In genomic region chr3:49120096-49120437, GRCh38 we compare ENCODE assay signal across 8 cellular contexts. TPM values are rescaled to one million over a fixed set of nuclear protein-coding genes. Genes with fewer than 3 reads are reported as not detected.
DNase-seq lines count a peak whose midpoint lies in the region; ATAC-seq, FAIRE-seq and TF ChIP-seq lines count a peak whose summit lies in the region.

No MANE protein-coding gene starts in this region.

- POLR2A ChIA-PET in AG04450 (lab: Yijun Ruan, JAX): interaction anchor here (0.5 to 2.2 kb wide), 5 partner anchors 12 to 91 kb away, joined by 4 to 29 read pairs (median 8); partner anchors contain the start of genes IMPDH2, LAMB2 and QRICH1
- POLR2A ChIA-PET in HCT116 (lab: Charles Lee): interaction anchor here (1.0 to 1.3 kb wide), 3 partner anchors 16 to 98 kb away, joined by 3 to 5 read pairs (median 5); partner anchors contain the start of genes IMPDH2, NDUFAF3 and QARS1

- TF ChIP-seq CTCF in AG04450 (IDR thresholded peaks at IDR 0.05; ENCODE audit: low read depth, low read length) (no peak), HCT116 (IDR thresholded peaks at IDR 0.05 in 2 of 3, conservative IDR thresholded peaks at IDR 0.05 in 1 of 3; ENCODE audit: borderline replicate concordance in 1 of 3, insufficient read depth in 1 of 3, low read depth in 2 of 3, low read length in 2 of 3) (no peak), right atrium auricular region (IDR thresholded peaks at IDR 0.05) (no peak)

- no peaks in the 10 kb centered on the region for H3K27me3 Mint-ChIP-seq in activated naive CD4-positive, alpha-beta T cell treated with anti-CD3 and anti-CD28 coated beads, Interleukin-2, amount 10 ng/mL, durations not matched to agents 7 days and 5 days

- TSS peak; percentile 33 for BruUV-seq in HCT116 (replicated peaks; lab: Mats Ljungman, UMichigan)

- peak overlapping the region; percentile 99 for H3K4me2 ChIP-seq in HCT116 (ENCODE audit: low read length)

- H3K36me3 ChIP-seq in HCT116 (ENCODE audit: control insufficient read depth in 1 of 2, insufficient read depth in 2 of 2, low read length in 2 of 2) (peaks cover 34% of the 10 kb centered on the region in 2 experiments), right atrium auricular region (peaks cover 79% of the 10 kb centered on the region), small intestine (ENCODE audit: control insufficient read depth in 2 of 2, insufficient read depth in 2 of 2, low read length in 2 of 2) (peaks cover 11 to 20% of the 10 kb centered on the region in 2 donors)

- peaks cover 21% of the 10 kb centered on the region for H3K79me2 ChIP-seq in HCT116 (ENCODE audit: insufficient read depth, low read length)

- 0 to 2% (median 0%) methylated on average over 4 to 9 of the region's 9 CpGs for WGBS in small intestine, 3 donors

- H3K27me3 ChIP-seq in AG04450 (ENCODE audit: control insufficient read depth, insufficient read depth, low read length) (no peaks in the 10 kb centered on the region), HCT116 (ENCODE audit: insufficient read depth, low read length) (no peaks in the 10 kb centered on the region), right atrium auricular region (no peaks in the 10 kb centered on the region), small intestine (ENCODE audit: control insufficient read depth in 2 of 2, insufficient read depth in 2 of 2, low read length in 2 of 2) (no peaks in the 10 kb centered on the region)

- CTCF ChIA-PET in AG04450 (lab: Charles Lee) (no interaction called here), HCT116 (lab: Charles Lee) (no interaction called here)
- CTCF ChIA-PET in activated naive CD4-positive, alpha-beta T cell treated with anti-CD3 and anti-CD28 coated beads, Interleukin-2, amount 10 ng/mL, durations not matched to agents 7 days and 5 days (lab: Charles Lee): interaction anchor here (1.1 to 1.4 kb wide), 2 partner anchors 98 to 132 kb away, joined by 3 to 4 read pairs; partner anchors contain the start of gene NDUFAF3

- H3K27ac Mint-ChIP-seq in activated naive CD4-positive, alpha-beta T cell treated with anti-CD3 and anti-CD28 coated beads, Interleukin-2, amount 10 ng/mL, durations not matched to agents 7 days and 5 days: peak overlapping the region; percentile 92

- H3K36me3 Mint-ChIP-seq in activated naive CD4-positive, alpha-beta T cell treated with anti-CD3 and anti-CD28 coated beads, Interleukin-2, amount 10 ng/mL, durations not matched to agents 7 days and 5 days: peaks cover 30% of the 10 kb centered on the region

- H3K4me1 ChIP-seq in HCT116 (ENCODE audit: control insufficient read depth in 1 of 2, insufficient read depth in 2 of 2, low read length in 2 of 2) (peaks cover 7 to 14% of the 10 kb centered on the region in 2 experiments), right atrium auricular region (peaks cover 0 to 20% of the 10 kb centered on the region in 2 donors), small intestine (ENCODE audit: control insufficient read depth in 2 of 2, insufficient read depth in 1 of 2, low read depth in 1 of 2, low read length in 1 of 2) (peaks cover 0 to 6% of the 10 kb centered on the region in 2 donors)

- H3K9me2 ChIP-seq in HCT116 (ENCODE audit: insufficient read depth): no peaks in the 10 kb centered on the region

- no peaks in the 10 kb centered on the region for H4K20me1 ChIP-seq in HCT116 (ENCODE audit: insufficient read depth)

- RAD21 ChIA-PET in HCT116 (lab: Charles Lee; ENCODE audit: low non-redundant PET in 1 of 2, low total read pairs in 2 of 2, uncharacterized antibody in 2 of 2, unreplicated experiment in 2 of 2): interaction anchor here in 1 of 2 experiments (0.8 kb wide), 1 partner anchor 13 kb away, joined by 3 read pairs; no protein-coding TSS in a partner anchor

- no peak for DNase-seq in AG04450 (ENCODE audit: low read depth, low spot score)
- no peak for DNase-seq in HCT116 (ENCODE audit: low read depth, low spot score)
- DNase-seq in activated naive CD4-positive, alpha-beta T cell treated with anti-CD3 and anti-CD28 coated beads, Interleukin-2, amount 10 ng/mL, durations not matched to agents 7 days and 5 days: peak; percentile 42
- no peak for DNase-seq in right atrium auricular region (ENCODE audit: low spot score)
- no peak for DNase-seq in small intestine
- no peak for DNase-seq in activated CD8-positive, alpha-beta memory T cell treated with anti-CD3 and anti-CD28 coated beads for 24 hours

- H3K9me3 ChIP-seq in AG04450 (ENCODE audit: control insufficient read depth, insufficient read depth, low read length) (no peaks in the 10 kb centered on the region; the same call in 1 of the 2 replicates), HCT116 (ENCODE audit: control insufficient read depth in 1 of 2, insufficient read depth in 1 of 2, low read depth in 1 of 2, low read length in 2 of 2) (no peaks in the 10 kb centered on the region), right atrium auricular region (no peaks in the 10 kb centered on the region), small intestine (ENCODE audit: control insufficient read depth, low read depth) (no peaks in the 10 kb centered on the region)

- H3K4me1 Mint-ChIP-seq in activated naive CD4-positive, alpha-beta T cell treated with anti-CD3 and anti-CD28 coated beads, Interleukin-2, amount 10 ng/mL, durations not matched to agents 7 days and 5 days: peaks cover 24% of the 10 kb centered on the region

- peak overlapping the region; percentile 87 for H3K4me3 Mint-ChIP-seq in activated naive CD4-positive, alpha-beta T cell treated with anti-CD3 and anti-CD28 coated beads, Interleukin-2, amount 10 ng/mL, durations not matched to agents 7 days and 5 days

- H2AFZ ChIP-seq in HCT116 (ENCODE audit: low read depth, low read length, poor library complexity, severe bottlenecking): no peak overlapping the region

- H3K27ac ChIP-seq in AG04450 (ENCODE audit: low read depth, low read length): peak overlapping the region; percentile 91
- H3K27ac ChIP-seq in HCT116 (ENCODE audit: low read depth, low read length): peak overlapping the region; percentile 100
- H3K27ac ChIP-seq in right atrium auricular region: peak overlapping the region; percentile 94
- peak overlapping the region; percentile 86 to 98 for H3K27ac ChIP-seq in small intestine (ENCODE audit: low read depth in 1 of 2, low read length in 1 of 2)

- no peak for TF ChIP-seq POLR2A in HCT116 (IDR thresholded peaks at IDR 0.05; ENCODE audit: borderline replicate concordance, extremely low read depth, insufficient read depth, insufficient read length)

- no peaks in the 10 kb centered on the region for H3K9me3 Mint-ChIP-seq in activated naive CD4-positive, alpha-beta T cell treated with anti-CD3 and anti-CD28 coated beads, Interleukin-2, amount 10 ng/mL, durations not matched to agents 7 days and 5 days

- ATAC-seq in HCT116: peak; percentile 30; the same call in 1 of the 2 replicates
- no peak for ATAC-seq in GM19452 (IDR thresholded peaks at IDR 0.05; ENCODE audit: unreplicated experiment)
- ATAC-seq in GM19463 (IDR thresholded peaks at IDR 0.05; ENCODE audit: unreplicated experiment): no peak

- peak overlapping the region; percentile 96 for H3K9ac ChIP-seq in HCT116 (ENCODE audit: low read length)

- no peak for TF ChIP-seq RAD21 in HCT116 (IDR thresholded peaks at IDR 0.05; ENCODE audit: low read depth)

- H3K4me3 ChIP-seq in AG04450 (ENCODE audit: low read depth, low read length) (peak overlapping the region; percentile 96), HCT116 (replicated peaks in 1 of 2; ENCODE audit: low read depth in 1 of 2, low read length in 2 of 2) (peak overlapping the region; percentile 77 to 83), right atrium auricular region (peak overlapping the region; percentile 84 to 96), small intestine (ENCODE audit: low read depth in 1 of 2, low read length in 2 of 2) (peak overlapping the region; percentile 82 to 90)

- FAIRE-seq in small intestine (lab: Jason Lieb, UNC): no peak

- intact Hi-C loops in HCT116 (cut with micrococcal nuclease): no loop called here

TF ChIP-seq in HCT116, 20 proteins besides CTCF, POLR2A, EP300 and RAD21 (continues in another document):
- TF ChIP-seq CEBPB (IDR thresholded peaks at IDR 0.05; ENCODE audit: low read depth) (no peak), FOSL1 (IDR thresholded peaks at IDR 0.05; ENCODE audit: low read depth) (no peak), ELF1 (IDR thresholded peaks at IDR 0.05; ENCODE audit: borderline replicate concordance, low read depth) (no peak), EGR1 (IDR thresholded peaks at IDR 0.05; ENCODE audit: low read depth) (no peak), CBX3 (IDR thresholded peaks at IDR 0.05; ENCODE audit: low read depth) (no peak), TCF7L2 (IDR thresholded peaks at IDR 0.05; ENCODE audit: borderline replicate concordance, extremely low read depth, insufficient read depth, insufficient read length) (no peak), SRF (IDR thresholded peaks at IDR 0.05; ENCODE audit: low read depth) (no peak), SP1 (IDR thresholded peaks at IDR 0.05; ENCODE audit: low read depth) (no peak), EZH2phosphoT487 (IDR thresholded peaks at IDR 0.05; ENCODE audit: borderline replicate concordance) (no peak)

RNA-seq across cellular contexts. Expression of gene USP19, which starts 0.6 kb away (rescaled TPM):
- 33.3 and 37.7 TPM in 2 replicates for polyA plus RNA-seq in AG04450 (2011; rRNA removed)
- polyA minus RNA-seq in AG04450 (2011; rRNA and poly(A)+ RNA removed): 93.3 and 135 TPM in 2 replicates
- total RNA-seq in HCT116 (2021; ENCODE audit: unreplicated experiment): 92.8 TPM
- polyA plus RNA-seq in HCT116 (2012): 58.3 and 75.2 TPM in 2 replicates
- 10 to 100 TPM; 49.3 to 58.7 TPM for total RNA-seq in right atrium auricular region
- 10 to 100 TPM; 20.1 to 26.2 (median 22.2) TPM for polyA plus RNA-seq in small intestine

RNA-seq across cellular contexts. Expression of gene LAMB2, which starts 12.8 kb away (rescaled TPM):
- polyA plus RNA-seq in AG04450 (2011; rRNA removed) (470 and 674 TPM in 2 replicates), small intestine (100 to 1,000 TPM; 124 to 598 (median 312) TPM)
- 513 and 748 TPM in 2 replicates for polyA minus RNA-seq in AG04450 (2011; rRNA and poly(A)+ RNA removed)
- total RNA-seq in HCT116 (2021; ENCODE audit: unreplicated experiment) (213 TPM), right atrium auricular region (1,000 to 10,000 TPM; 1,056 to 1,180 TPM)
- polyA plus RNA-seq in HCT116 (2012): 277 and 293 TPM in 2 replicates

RNA-seq across cellular contexts. Expression of gene QARS1, which starts 15.5 kb away (rescaled TPM):
- polyA plus RNA-seq in AG04450 (2011; rRNA removed): 209 and 305 TPM in 2 replicates
- 216 and 375 TPM in 2 replicates for polyA minus RNA-seq in AG04450 (2011; rRNA and poly(A)+ RNA removed)
- 346 TPM for total RNA-seq in HCT116 (2021; ENCODE audit: unreplicated experiment)
- 451 and 469 TPM in 2 replicates for polyA plus RNA-seq in HCT116 (2012)
- 100 to 1,000 TPM; 118 to 138 TPM for total RNA-seq in right atrium auricular region
- 100 to 1,000 TPM; 360 to 425 (median 395) TPM for polyA plus RNA-seq in small intestine

RNA-seq across cellular contexts. Expression of gene QRICH1, which starts 26.2 kb away (rescaled TPM):
- polyA plus RNA-seq in AG04450 (2011; rRNA removed): 68.6 and 69.7 TPM in 2 replicates
- polyA minus RNA-seq in AG04450 (2011; rRNA and poly(A)+ RNA removed): 144 and 177 TPM in 2 replicates
- 105 TPM for total RNA-seq in HCT116 (2021; ENCODE audit: unreplicated experiment)
- polyA plus RNA-seq in HCT116 (2012): 50.7 and 57.0 TPM in 2 replicates
- 10 to 100 TPM; 39.1 to 46.8 TPM for total RNA-seq in right atrium auricular region
- 10 to 100 TPM; 27.9 to 39.4 (median 38.2) TPM for polyA plus RNA-seq in small intestine

RNA-seq across cellular contexts. Expression of gene CCDC71, which starts 46.1 kb away (rescaled TPM):
- polyA plus RNA-seq in AG04450 (2011; rRNA removed): 19.6 and 27.7 TPM in 2 replicates
- 34.9 and 53.3 TPM in 2 replicates for polyA minus RNA-seq in AG04450 (2011; rRNA and poly(A)+ RNA removed)
- total RNA-seq in HCT116 (2021; ENCODE audit: unreplicated experiment): 32.8 TPM
- polyA plus RNA-seq in HCT116 (2012): 19.7 and 24.3 TPM in 2 replicates
- 10 to 100 TPM; 16.7 to 25.2 TPM for total RNA-seq in right atrium auricular region
- 10 to 100 TPM; 13.0 to 22.3 (median 13.5) TPM for polyA plus RNA-seq in small intestine
